In genomic region chr11:67435031-67435726, GRCh38 we compare ENCODE assay signal across 13 cellular contexts. TPM values are rescaled to one million over a fixed set of nuclear protein-coding genes. Genes with fewer than 3 reads are reported as not detected.
DNase-seq lines count a peak whose midpoint lies in the region; ATAC-seq and TF ChIP-seq lines count a peak whose summit lies in the region.
"Had no signal": no experiment of that assay in that cellular context is flagged by ENCODE, and none has a peak within 500 bp of the region (broad histone marks: within the 10 kb centered on the region; RNA-seq: fewer than 3 reads in every experiment).

No MANE protein-coding gene starts in this region.

- no peak for TF ChIP-seq POLR2A in spleen (IDR thresholded peaks at IDR 0.05)

- peak overlapping the region; percentile 67 to 95 (median 76) for H3K4me3 ChIP-seq in spleen

- no peaks in the 10 kb centered on the region for H3K27me3 ChIP-seq in spleen (replicated peaks in 1 of 7)
- H3K27me3 ChIP-seq: brain microvascular endothelial cell had no signal

- WGBS in spleen, 5 donors: 53 to 76% (median 63%) methylated on average over 19 to 26 of the region's 26 CpGs

- H3K27ac Mint-ChIP-seq in activated naive CD8-positive, alpha-beta T cell treated with anti-CD3 and anti-CD28 coated beads, Interleukin-2, amount 10 ng/mL, durations not matched to agents 7 days and 5 days: peak overlapping the region; percentile 89
- H3K27ac Mint-ChIP-seq: progenitor cell of endocrine pancreas had no signal

- no peak for ATAC-seq in activated naive CD8-positive, alpha-beta T cell treated with anti-CD3 and anti-CD28 coated beads, Interleukin-2, amount 10 ng/mL, durations not matched to agents 7 days and 5 days (ENCODE audit: low read depth)
- ATAC-seq in HG02623 (IDR thresholded peaks at IDR 0.05; ENCODE audit: unreplicated experiment) (no peak), GM18873 (IDR thresholded peaks at IDR 0.05; ENCODE audit: low FRiP score, unreplicated experiment) (no peak)

- peaks cover 40% of the 10 kb centered on the region for H3K36me3 Mint-ChIP-seq in activated naive CD8-positive, alpha-beta T cell treated with anti-CD3 and anti-CD28 coated beads, Interleukin-2, amount 10 ng/mL, durations not matched to agents 7 days and 5 days

- H3K36me3 ChIP-seq in spleen: peaks cover 6 to 99% (median 53%) of the 10 kb centered on the region in 6 donors

- no peaks in the 10 kb centered on the region for H3K9me3 ChIP-seq in spleen

- no peaks in the 10 kb centered on the region for H3K27me3 Mint-ChIP-seq in activated naive CD8-positive, alpha-beta T cell treated with anti-CD3 and anti-CD28 coated beads, Interleukin-2, amount 10 ng/mL, durations not matched to agents 7 days and 5 days
- H3K27me3 Mint-ChIP-seq: progenitor cell of endocrine pancreas had no signal

- TF ChIP-seq CTCF in spleen (IDR thresholded peaks at IDR 0.05 in 8 of 11, conservative IDR thresholded peaks at IDR 0.05 in 3 of 11): no peak

- peaks cover 30 to 100% (median 84%) of the 10 kb centered on the region in 6 donors for H3K4me1 ChIP-seq in spleen

- H3K4me1 Mint-ChIP-seq in activated naive CD8-positive, alpha-beta T cell treated with anti-CD3 and anti-CD28 coated beads, Interleukin-2, amount 10 ng/mL, durations not matched to agents 7 days and 5 days: peaks cover 44% of the 10 kb centered on the region

- POLR2A ChIA-PET in activated naive CD8-positive, alpha-beta T cell treated with anti-CD3 and anti-CD28 coated beads, Interleukin-2, amount 10 ng/mL, durations not matched to agents 7 days and 5 days (lab: Charles Lee): interaction anchor here (0.5 to 16.3 kb wide), 14 partner anchors 8 to 82 kb away, joined by 3 to 491 read pairs (median 14); partner anchors contain the start of genes AIP, CARNS1, CLCF1 and CORO1B

- H3K9me3 Mint-ChIP-seq in activated naive CD8-positive, alpha-beta T cell treated with anti-CD3 and anti-CD28 coated beads, Interleukin-2, amount 10 ng/mL, durations not matched to agents 7 days and 5 days: no peaks in the 10 kb centered on the region

- DNase-seq in activated CD4-positive, alpha-beta T cell treated with anti-CD3 and anti-CD28 coated beads, Interleukin-2, amount 50 U/mL, for 48 hours: peak; percentile 49 to 62
- no peak for DNase-seq in activated CD4-positive, alpha-beta T cell treated with anti-CD3 and anti-CD28 coated beads, Interleukin-2, amount 50 U/mL, for 1 hour
- DNase-seq in M059J (ENCODE audit: low read depth): peak; percentile 30
- DNase-seq in activated naive CD8-positive, alpha-beta T cell treated with anti-CD3 and anti-CD28 coated beads, Interleukin-2, amount 10 ng/mL, durations not matched to agents 7 days and 5 days: peak; percentile 52
- no peak for DNase-seq in spleen
- no peak for DNase-seq in HPDE6-E6E7 (ENCODE audit: extremely low spot score)
- DNase-seq: brain microvascular endothelial cell, NCI-H2029 treated with DMSO at 0.1 percent for 48 hours, WERI-Rb-1 had no signal

- H3K27ac ChIP-seq in spleen: peak overlapping the region in 6 of 8 donors; percentile 5 to 97 (median 91)
- H3K27ac ChIP-seq: brain microvascular endothelial cell, WERI-Rb-1 had no signal

- H3K4me3 Mint-ChIP-seq in activated naive CD8-positive, alpha-beta T cell treated with anti-CD3 and anti-CD28 coated beads, Interleukin-2, amount 10 ng/mL, durations not matched to agents 7 days and 5 days: peak overlapping the region; percentile 98

- intact Hi-C loops in spleen (cut with DNase I; ENCODE audit: low total_unique reads): no loop called here

RNA-seq across cellular contexts. Expression of gene PTPRCAP, which starts 2.3 kb away (rescaled TPM):
- 0.20 and 0.47 TPM in 2 replicates for total RNA-seq in M059J (2014; rRNA removed; shearing (Covaris generic))
- 100 to 1,000 TPM; 351 to 371 TPM for total RNA-seq in activated naive CD8-positive, alpha-beta T cell treated with anti-CD3 and anti-CD28 coated beads, Interleukin-2, amount 10 ng/mL, durations not matched to agents 7 days and 5 days
- 100 to 1,000 TPM; 119 to 278 (median 187) TPM for total RNA-seq in spleen
- polyA plus RNA-seq in spleen: 100 to 1,000 TPM; 410 to 557 (median 479) TPM
- total RNA-seq: G401 had no signal

RNA-seq across cellular contexts. Expression of gene RPS6KB2, which starts 6.9 kb away (rescaled TPM):
- total RNA-seq in M059J (2014; rRNA removed; shearing (Covaris generic)): 36.6 and 37.1 TPM in 2 replicates
- total RNA-seq in activated naive CD8-positive, alpha-beta T cell treated with anti-CD3 and anti-CD28 coated beads, Interleukin-2, amount 10 ng/mL, durations not matched to agents 7 days and 5 days: 10 to 100 TPM; 69.0 to 71.4 TPM
- 10 to 100 TPM; 51.5 to 65.4 (median 55.4) TPM for total RNA-seq in spleen
- polyA plus RNA-seq in spleen: 10 to 100 TPM; 39.5 to 95.0 (median 53.8) TPM

RNA-seq across cellular contexts. Expression of gene CORO1B, which starts 8.1 kb away (rescaled TPM):
- total RNA-seq in M059J (2014; rRNA removed; shearing (Covaris generic)): 79.7 and 137 TPM in 2 replicates
- 100 to 1,000 TPM; 168 to 195 TPM for total RNA-seq in activated naive CD8-positive, alpha-beta T cell treated with anti-CD3 and anti-CD28 coated beads, Interleukin-2, amount 10 ng/mL, durations not matched to agents 7 days and 5 days
- 100 to 1,000 TPM in 4 of 7 donors, 10 to 100 TPM in 3; 68.1 to 143 (median 117) TPM for total RNA-seq in spleen
- 10 to 100 TPM; 40.5 to 70.8 (median 53.7) TPM for polyA plus RNA-seq in spleen

RNA-seq across cellular contexts. Expression of gene GPR152, which starts 17.4 kb away (rescaled TPM):
- total RNA-seq in M059J (2014; rRNA removed; shearing (Covaris generic)): not detected in 2 replicates
- not detected for total RNA-seq in activated naive CD8-positive, alpha-beta T cell treated with anti-CD3 and anti-CD28 coated beads, Interleukin-2, amount 10 ng/mL, durations not matched to agents 7 days and 5 days
- total RNA-seq in spleen: not detected
- polyA plus RNA-seq in spleen: under 1 TPM in 1 of 3 donors, not detected in 2; 0.10 TPM
- total RNA-seq: G401, progenitor cell of endocrine pancreas had no signal

RNA-seq across cellular contexts. Expression of gene CARNS1, which starts 19.7 kb away (rescaled TPM):
- 0.22 TPM in 1 of 2 replicates, not detected in the other for total RNA-seq in M059J (2014; rRNA removed; shearing (Covaris generic))
- total RNA-seq in activated naive CD8-positive, alpha-beta T cell treated with anti-CD3 and anti-CD28 coated beads, Interleukin-2, amount 10 ng/mL, durations not matched to agents 7 days and 5 days: 1 to 10 TPM; 5.5 to 5.6 TPM
- total RNA-seq in spleen: 1 to 10 TPM; 1.9 to 4.4 (median 2.1) TPM
- 1 to 10 TPM; 1.0 to 2.0 (median 1.8) TPM for polyA plus RNA-seq in spleen
- total RNA-seq: G401 had no signal

Comparison
In these comparisons a context has a peak if more than half of its experiments do, and no peak if none do; other contexts are left out.
1. DNase-seq: peak in activated CD4-positive, alpha-beta T cell treated with anti-CD3 and anti-CD28 coated beads, Interleukin-2, amount 50 U/mL, for 48 hours (2 of 2), M059J (single experiment) and activated naive CD8-positive, alpha-beta T cell treated with anti-CD3 and anti-CD28 coated beads, Interleukin-2, amount 10 ng/mL, durations not matched to agents 7 days and 5 days (single experiment); none in activated CD4-positive, alpha-beta T cell treated with anti-CD3 and anti-CD28 coated beads, Interleukin-2, amount 50 U/mL, for 1 hour (single experiment), spleen (single experiment) and HPDE6-E6E7 (single experiment).
2. RNA of gene PTPRCAP, which starts 2.3 kb away (total RNA-seq): 351 to 371 TPM in activated naive CD8-positive, alpha-beta T cell treated with anti-CD3 and anti-CD28 coated beads, Interleukin-2, amount 10 ng/mL, durations not matched to agents 7 days and 5 days and 119 to 278 TPM in spleen; 0.20 to 0.47 TPM in M059J; every median in the first group is over 10 times any median in the second.